ENCODE assay signal across 8 cellular contexts in genomic region chr13:100675660-100676129, GRCh38. TPM values are rescaled to one million over a fixed set of nuclear protein-coding genes. Genes with fewer than 3 reads are reported as not detected.
A peak's percentile ranks its signal among the peaks of the same experiment; 100 is the strongest.
DNase-seq lines count a peak whose midpoint lies in the region; ATAC-seq and TF ChIP-seq lines count a peak whose summit lies in the region.

No MANE protein-coding gene starts in this region.

- H3K27ac ChIP-seq in esophagus squamous epithelium: peak overlapping the region in 3 of 4 donors; percentile 90 to 97 (median 97)

- no peaks in the 10 kb centered on the region for H3K27me3 ChIP-seq in esophagus squamous epithelium

- H3K9me3 ChIP-seq in ES-I3 (ENCODE audit: control insufficient read depth, insufficient read depth, low read length): no peaks in the 10 kb centered on the region
- no peaks in the 10 kb centered on the region for H3K9me3 ChIP-seq in T-helper 17 cell (ENCODE audit: control insufficient read depth, low read length, poor library complexity, severe bottlenecking)
- H3K9me3 ChIP-seq in esophagus squamous epithelium: no peaks in the 10 kb centered on the region

- H3K9ac ChIP-seq in ES-I3 (ENCODE audit: low read depth, low read length): peak overlapping the region; percentile 69

- no peaks in the 10 kb centered on the region for H3K27me3 Mint-ChIP-seq in T-helper 17 cell

- no peak for DNase-seq in T-helper 17 cell
- DNase-seq in esophagus squamous epithelium (lab: John Stamatoyannopoulos, UW): no peak
- no peak for DNase-seq in sciatic nerve (ENCODE audit: low spot score)
- DNase-seq in NCI-H524 (lab: John Stamatoyannopoulos, UW): no peak
- DNase-seq in DMS53 treated with DMSO at 0.1 percent for 48 hours (lab: John Stamatoyannopoulos, UW; ENCODE audit: unreplicated experiment): no peak
- no peak for DNase-seq in islet precursor cell
- DNase-seq in SW480 (ENCODE audit: low spot score): no peak

- H3K36me3 ChIP-seq in ES-I3 (ENCODE audit: insufficient read depth, low read length) (no peaks in the 10 kb centered on the region), esophagus squamous epithelium (no peaks in the 10 kb centered on the region)

- WGBS in esophagus squamous epithelium, 2 donors: 15 to 16% methylated on average over 15 of the region's 15 CpGs

- no peak for TF ChIP-seq POLR2A in esophagus squamous epithelium (IDR thresholded peaks at IDR 0.05)

- peak overlapping the region; percentile 88 for H3K27ac Mint-ChIP-seq in T-helper 17 cell

- peaks cover 28% of the 10 kb centered on the region for H3K4me1 Mint-ChIP-seq in T-helper 17 cell

- H3K36me3 Mint-ChIP-seq in T-helper 17 cell (ENCODE audit: low read depth): peaks cover 11% of the 10 kb centered on the region

- peak overlapping the region; percentile 96 for H3K4me3 Mint-ChIP-seq in T-helper 17 cell

- peaks cover 6% of the 10 kb centered on the region; the same call in 1 of the 2 replicates for H3K4me1 ChIP-seq in ES-I3 (ENCODE audit: insufficient read depth, low read length)
- peaks cover 4 to 32% (median 11%) of the 10 kb centered on the region in 3 donors for H3K4me1 ChIP-seq in esophagus squamous epithelium

- no peak for TF ChIP-seq CTCF in esophagus squamous epithelium (IDR thresholded peaks at IDR 0.05)

- no peak for ATAC-seq in T-helper 17 cell
- peak; percentile 1 for ATAC-seq in sciatic nerve

- intact Hi-C loops in esophagus squamous epithelium (cut with DNase I): no loop called here
- intact Hi-C loops in sciatic nerve (cut with DNase I): no loop called here

- peak overlapping the region; percentile 80 to 100 (median 88) for H3K4me3 ChIP-seq in esophagus squamous epithelium

RNA-seq across cellular contexts. Expression of gene TMTC4, which starts 1.1 kb away (rescaled TPM):
- total RNA-seq in T-helper 17 cell (10 to 100 TPM; 13.7 to 14.4 TPM), esophagus squamous epithelium (10 to 100 TPM in 1 of 4 donors, 1 to 10 TPM in 3; 7.5 to 14.1 (median 8.4) TPM), sciatic nerve (19.1 TPM)
